Comparison of ENCODE assay signal across 1 cellular context in genomic region chr2:127174176-127174575, GRCh38.
TF ChIP-seq lines count a peak whose summit lies in the region.

No MANE protein-coding gene starts in this region.

TF ChIP-seq in GM23338, 12 proteins besides CTCF, POLR2A, EP300 and RAD21 (continued from another document):
- TF ChIP-seq ZNF462 (CRISPR knock-in tag; IDR thresholded peaks at IDR 0.05) (no peak), ETS1 (IDR thresholded peaks at IDR 0.05) (no peak), CREB1 (CRISPR knock-in tag; IDR thresholded peaks at IDR 0.05; ENCODE audit: low read depth) (no peak), NANOG (IDR thresholded peaks at IDR 0.05; ENCODE audit: borderline replicate concordance) (no peak)
